Comparison of ENCODE assay signal across 26 cellular contexts in the genomic region with DNA sequence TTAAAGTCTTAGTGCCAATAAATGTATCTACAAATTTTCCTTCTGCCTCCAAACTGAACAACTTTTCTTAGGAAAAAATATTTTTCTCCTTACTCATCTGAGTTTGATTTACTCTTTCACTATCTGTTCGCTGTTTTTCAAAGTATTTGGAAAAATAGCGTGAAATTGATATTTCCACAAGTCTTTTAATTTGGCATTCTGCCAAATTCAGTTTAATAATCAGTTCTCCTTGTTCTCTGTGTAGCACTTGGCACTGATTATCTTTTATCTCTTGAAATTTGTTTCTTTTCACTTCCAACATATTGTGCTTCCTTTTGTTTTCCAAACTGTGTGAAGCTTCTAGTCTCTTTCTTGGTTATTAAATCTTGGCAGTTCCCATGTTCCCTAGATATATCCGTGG.
"Had no signal": no experiment of that assay in that cellular context is flagged by ENCODE, and none has a peak within 500 bp of the region (broad histone marks: within the 10 kb centered on the region; RNA-seq: fewer than 3 reads in every experiment).

No MANE protein-coding gene starts in this region.

- H3K4me1 ChIP-seq: gastroesophageal sphincter, heart left ventricle, prostate gland, right atrium auricular region, suprapubic skin, upper lobe of right lung, uterus had no signal

- H3K27me3 ChIP-seq: gastroesophageal sphincter, heart left ventricle, hepatocyte, right atrium auricular region, suprapubic skin, transverse colon, upper lobe of right lung, uterus had no signal

- H3K4me3 ChIP-seq: gastroesophageal sphincter, heart left ventricle, hepatocyte, prostate gland, right atrium auricular region, skin epidermis, suprapubic skin, transverse colon, upper lobe of right lung, uterus had no signal

- H3K27ac ChIP-seq: epithelial cell of prostate, gastroesophageal sphincter, heart left ventricle, hepatocyte, prostate gland, right atrium auricular region, skin epidermis, suprapubic skin, transverse colon, upper lobe of right lung, uterus had no signal

- DNase-seq: cortex of kidney; effector memory CD8-positive, alpha-beta T cell; foreskin fibroblast; heart left ventricle; kidney; mesendoderm; midbrain; naive thymus-derived CD4-positive, alpha-beta T cell; nucleus accumbens; stimulated activated CD4-positive, alpha-beta T cell treated with anti-CD3 and anti-CD28 coated beads, Interleukin-15, amount 100 ng/mL, for 24 hours; stimulated activated CD4-positive, alpha-beta T cell treated with anti-CD3 and anti-CD28 coated beads, Interleukin-4, amount 100 ng/mL, for 1 hour; stimulated activated CD8-positive, alpha-beta memory T cell treated with anti-CD3 and anti-CD28 coated beads, Interleukin-4, amount 100 ng/mL, for 48 hours; stimulated activated naive CD4-positive, alpha-beta T cell; stimulated activated naive CD8-positive, alpha-beta T cell treated with anti-CD3 and anti-CD28 coated beads, Interleukin-15, amount 100 ng/mL, for 72 hours; transverse colon; upper lobe of right lung; uterus had no signal

- H2AFZ ChIP-seq: hepatocyte had no signal

- H3K36me3 ChIP-seq: gastroesophageal sphincter, heart left ventricle, prostate gland, right atrium auricular region, suprapubic skin, transverse colon, upper lobe of right lung, uterus had no signal

- H3K4me2 ChIP-seq: hepatocyte had no signal

- H3K9me3 ChIP-seq: prostate gland, right atrium auricular region, suprapubic skin, transverse colon, upper lobe of right lung had no signal

- ATAC-seq: effector memory CD8-positive, alpha-beta T cell; esophagus mucosa; gastroesophageal sphincter; heart left ventricle; left lobe of liver; naive thymus-derived CD4-positive, alpha-beta T cell; stimulated activated naive CD8-positive, alpha-beta T cell treated with anti-CD3 and anti-CD28 coated beads, Interleukin-15, amount 100 ng/mL, for 72 hours; upper lobe of right lung had no signal
